ENCODE assay signal across 15 cellular contexts in the genomic region with DNA sequence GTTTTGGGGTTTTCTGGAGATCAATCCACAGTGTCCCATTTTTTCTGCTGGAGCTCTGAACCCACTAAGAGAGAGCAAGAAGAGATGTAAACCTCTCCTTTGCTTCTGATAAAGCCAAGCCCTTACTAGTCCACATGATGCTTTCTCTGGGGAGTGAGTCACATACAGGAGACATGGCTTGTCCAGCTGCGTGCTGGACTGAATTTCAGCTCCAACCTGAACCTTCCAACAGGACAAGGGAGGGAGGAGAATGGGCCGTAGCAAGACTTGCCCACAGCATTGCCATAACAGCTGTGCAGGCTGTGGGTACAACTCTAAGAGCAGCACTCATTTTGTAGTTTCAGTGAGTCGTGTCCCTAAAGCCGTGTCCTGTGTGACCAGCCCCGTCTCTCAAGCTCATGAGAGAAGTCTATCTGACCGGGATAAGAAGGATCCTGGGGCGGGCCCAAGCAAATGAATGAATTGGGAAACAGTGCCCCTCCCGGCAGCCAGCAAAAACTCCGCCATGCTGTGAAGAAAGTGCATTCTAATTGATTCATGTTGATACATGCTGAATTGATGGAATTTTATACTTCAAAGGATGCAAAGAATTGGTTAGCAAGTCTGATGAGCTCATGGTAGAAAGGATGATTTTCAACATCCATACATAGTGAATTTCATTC.
DNase-seq lines count a peak whose midpoint lies in the region; ATAC-seq and TF ChIP-seq lines count a peak whose summit lies in the region.
"Had no signal": no experiment of that assay in that cellular context is flagged by ENCODE, and none has a peak within 500 bp of the region (broad histone marks: within the 10 kb centered on the region; RNA-seq: fewer than 3 reads in every experiment).

No MANE protein-coding gene starts in this region.

- H3K27me3 ChIP-seq in endodermal cell (ENCODE audit: control insufficient read depth, insufficient read depth, low read length, poor library complexity, severe bottlenecking) = no peaks in the 10 kb centered on the region
- H3K27me3 ChIP-seq: SJSA1 had no signal

- H3K27ac ChIP-seq in SK-N-MC (peak overlapping the region; percentile 65), endodermal cell (ENCODE audit: low read depth, low read length) (no peak overlapping the region)
- H3K27ac ChIP-seq: SJSA1 had no signal

- ATAC-seq in HG03097 (IDR thresholded peaks at IDR 0.05; ENCODE audit: low FRiP score, unreplicated experiment) (no peak), GM18870 (IDR thresholded peaks at IDR 0.05; ENCODE audit: unreplicated experiment) (no peak)

- H3K36me3 ChIP-seq in SK-N-MC (ENCODE audit: insufficient read depth, low read length) (peaks cover 26% of the 10 kb centered on the region; the same call in 1 of the 2 replicates), endodermal cell (ENCODE audit: control insufficient read depth, insufficient read depth, low read length) (peaks cover 49% of the 10 kb centered on the region)
- H3K36me3 ChIP-seq: SJSA1 had no signal

- no peak overlapping the region for H3K4me3 Mint-ChIP-seq in endodermal cell
- H3K4me3 Mint-ChIP-seq: activated B cell treated with CpG ODN at 0.5 μM for 24 hours; activated naive CD8-positive, alpha-beta T cell treated with anti-CD3 and anti-CD28 coated beads for 36 hours; CD4-positive, alpha-beta T cell had no signal

- no peaks in the 10 kb centered on the region for H3K27me3 Mint-ChIP-seq in endodermal cell (ENCODE audit: insufficient read depth)
- H3K27me3 Mint-ChIP-seq: activated B cell treated with CpG ODN at 0.5 μM for 24 hours; activated naive CD8-positive, alpha-beta T cell treated with anti-CD3 and anti-CD28 coated beads for 36 hours; CD4-positive, alpha-beta T cell had no signal

- H3K36me3 Mint-ChIP-seq in endodermal cell (ENCODE audit: low read depth) = peaks cover 61% of the 10 kb centered on the region

- H3K27ac Mint-ChIP-seq in endodermal cell = peak overlapping the region; percentile 48
- H3K27ac Mint-ChIP-seq: activated B cell treated with CpG ODN at 0.5 μM for 24 hours; activated naive CD8-positive, alpha-beta T cell treated with anti-CD3 and anti-CD28 coated beads for 36 hours; CD4-positive, alpha-beta T cell had no signal

- no peaks in the 10 kb centered on the region for H3K4me1 Mint-ChIP-seq in endodermal cell
- H3K4me1 Mint-ChIP-seq: activated naive CD8-positive, alpha-beta T cell treated with anti-CD3 and anti-CD28 coated beads for 36 hours had no signal

- H3K9ac ChIP-seq in SK-N-MC (ENCODE audit: insufficient read length) (no peak overlapping the region), endodermal cell (ENCODE audit: extremely low read depth, low read length, poor library complexity, severe bottlenecking) (no peak overlapping the region)

- H3K4me1 ChIP-seq in endodermal cell (ENCODE audit: control insufficient read depth, insufficient read depth, low read length) = no peaks in the 10 kb centered on the region

- H3K9me3 ChIP-seq in SK-N-MC (ENCODE audit: low read depth, low read length) (no peaks in the 10 kb centered on the region), endodermal cell (ENCODE audit: control insufficient read depth, low read length) (peaks cover 6% of the 10 kb centered on the region)
- H3K9me3 ChIP-seq: SJSA1 had no signal

- peaks cover 3% of the 10 kb centered on the region for H3K9me3 Mint-ChIP-seq in endodermal cell
- H3K9me3 Mint-ChIP-seq: activated B cell treated with CpG ODN at 0.5 μM for 24 hours; activated naive CD8-positive, alpha-beta T cell treated with anti-CD3 and anti-CD28 coated beads for 36 hours; CD4-positive, alpha-beta T cell had no signal

- TF ChIP-seq CTCF in endodermal cell (conservative IDR thresholded peaks at IDR 0.05) = no peak

- WGBS in endodermal cell (ENCODE audit: insufficient coverage in 1 of 2, insufficient read length in 1 of 2), 2 experiments = 93 to 100% methylated on average over 1 to 9 of the region's 9 CpGs

- DNase-seq in SK-N-MC (ENCODE audit: low read depth, low spot score) = no peak
- no peak for DNase-seq in endodermal cell
- peak; percentile 83 for DNase-seq in iris pigment epithelial cell (ENCODE audit: low read depth)
- DNase-seq in superior temporal gyrus (ENCODE audit: extremely low spot score) = peak; percentile 82
- no peak for DNase-seq in activated T-cell treated with anti-CD3 and anti-CD28 coated beads for 4 hours
- DNase-seq: activated B cell treated with CpG ODN at 0.5 μM for 24 hours; activated CD8-positive, alpha-beta memory T cell treated with anti-CD3 and anti-CD28 coated beads, Interleukin-2, amount 50 U/mL, for 4 hours; activated naive CD8-positive, alpha-beta T cell treated with anti-CD3 and anti-CD28 coated beads for 36 hours; CD4-positive, alpha-beta T cell; effector CD4-positive, alpha-beta T cell; NCI-H1417 treated with DMSO at 0.1 percent for 48 hours; retina had no signal

- H3K4me3 ChIP-seq in SK-N-MC = no peak overlapping the region
- no peak overlapping the region for H3K4me3 ChIP-seq in endodermal cell (ENCODE audit: low read length)
- H3K4me3 ChIP-seq: SJSA1 had no signal

Comparison
In these comparisons a context has a peak if more than half of its experiments do, and no peak if none do; other contexts are left out.
1. DNase-seq: peak in iris pigment epithelial cell (single experiment) and superior temporal gyrus (single experiment); none in SK-N-MC (single experiment), endodermal cell (single experiment) and activated T-cell treated with anti-CD3 and anti-CD28 coated beads for 4 hours (single experiment).